In the genomic region with DNA sequence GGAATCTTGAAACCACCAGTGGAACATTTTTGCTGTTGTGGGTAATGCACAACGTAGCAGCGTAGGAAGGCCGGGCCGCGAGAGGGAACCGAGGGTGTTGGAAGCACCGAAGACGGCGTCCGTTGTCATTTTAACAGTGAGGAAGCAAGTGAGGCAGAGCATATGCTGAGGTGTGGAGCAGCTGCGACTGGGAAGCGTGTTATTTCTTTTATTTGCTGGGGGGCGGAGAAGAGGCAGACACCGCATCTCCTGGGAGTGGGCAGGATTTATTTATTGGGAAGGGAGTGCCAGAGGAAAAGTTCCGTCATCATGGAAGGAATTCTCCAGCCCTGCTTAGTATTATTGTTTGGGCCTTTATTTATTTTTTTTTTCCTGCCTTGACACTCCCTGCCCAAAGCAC, we compare ENCODE assay signal across 17 cellular contexts.
DNase-seq lines count a peak whose midpoint lies in the region; ATAC-seq, FAIRE-seq and TF ChIP-seq lines count a peak whose summit lies in the region.
"Had no signal": no experiment of that assay in that cellular context is flagged by ENCODE, and none has a peak within 500 bp of the region (broad histone marks: within the 10 kb centered on the region; RNA-seq: fewer than 3 reads in every experiment).

No MANE protein-coding gene starts in this region.

- peak in 2 of 3 experiments; percentile 54 to 78 for DNase-seq in NCI-H1417 (lab: John Stamatoyannopoulos, UW)
- no peak for DNase-seq in NCI-H1417 treated with DMSO at 0.1 percent for 48 hours (lab: John Stamatoyannopoulos, UW)
- peak in 4 of 5 donors; percentile 52 to 68 (median 66) for DNase-seq in heart left ventricle
- peak; percentile 76 to 84 for DNase-seq in uterus
- DNase-seq in activated CD4-positive, alpha-beta T cell treated with anti-CD3 and anti-CD28 coated beads, Interleukin-2, amount 10 ng/mL, durations not matched to agents 7 days and 5 days, result no peak
- DNase-seq in urothelium cell line (ENCODE audit: low spot score), result no peak
- no peak for DNase-seq in activated gamma-delta T cell (lab: John Stamatoyannopoulos, UW)
- DNase-seq: 8988T; NCI-H187 treated with DMSO at 0.1 percent for 48 hours; stimulated activated CD4-positive, alpha-beta T cell treated with anti-CD3 and anti-CD28 coated beads, Interleukin-1b, Interleukin-23, amount 100 ng/mL, for 48 hours; stimulated activated naive B cell treated with anti-CD40 and anti-IgM and Interleukin-4, amounts not matched to agents 10 μg/mL and 1 μg/mL and 100 μg/mL, for 72 hours had no signal

- no peaks in the 10 kb centered on the region for H3K79me2 ChIP-seq in parathyroid adenoma

- no peak overlapping the region for H3K4me3 Mint-ChIP-seq in activated CD4-positive, alpha-beta T cell treated with anti-CD3 and anti-CD28 coated beads, Interleukin-2, amount 10 ng/mL, durations not matched to agents 7 days and 5 days
- H3K4me3 Mint-ChIP-seq: stimulated activated naive B cell treated with anti-CD40 and anti-IgM and Interleukin-4, amounts not matched to agents 10 μg/mL and 1 μg/mL and 100 μg/mL, for 72 hours had no signal

- H3K36me3 ChIP-seq in heart left ventricle (no peaks in the 10 kb centered on the region), parathyroid adenoma (ENCODE audit: control insufficient read depth, insufficient read depth, low read length) (no peaks in the 10 kb centered on the region), uterus (no peaks in the 10 kb centered on the region)
- H3K36me3 ChIP-seq: HAP-1 had no signal

- H3K9me3 ChIP-seq in heart left ventricle, result no peaks in the 10 kb centered on the region
- H3K9me3 ChIP-seq in parathyroid adenoma (ENCODE audit: control insufficient read depth, low read length), result no peaks in the 10 kb centered on the region
- no peaks in the 10 kb centered on the region for H3K9me3 ChIP-seq in uterus
- H3K9me3 ChIP-seq: HAP-1 had no signal

- H3K27me3 ChIP-seq in heart left ventricle, result no peaks in the 10 kb centered on the region
- H3K27me3 ChIP-seq in parathyroid adenoma (ENCODE audit: control insufficient read depth, insufficient read depth, low read length), result no peaks in the 10 kb centered on the region
- H3K27me3 ChIP-seq in uterus, result no peaks in the 10 kb centered on the region

- H3K4me1 Mint-ChIP-seq in activated CD4-positive, alpha-beta T cell treated with anti-CD3 and anti-CD28 coated beads, Interleukin-2, amount 10 ng/mL, durations not matched to agents 7 days and 5 days, result peaks cover 11% of the 10 kb centered on the region

- no peak overlapping the region for H3K27ac Mint-ChIP-seq in activated CD4-positive, alpha-beta T cell treated with anti-CD3 and anti-CD28 coated beads, Interleukin-2, amount 10 ng/mL, durations not matched to agents 7 days and 5 days
- H3K27ac Mint-ChIP-seq: activated T-helper 2 cell treated with anti-CD3 and anti-CD28 coated beads, Interferon-gamma antibody, Interleukin-2, Interleukin-4, amounts not matched to agents 10 μg/mL and 5 μg/mL and 100 μg/mL, durations not matched to agents 14 hours and 24 hours and 36 hours; stimulated activated naive B cell treated with anti-CD40 and anti-IgM and Interleukin-4, amounts not matched to agents 10 μg/mL and 1 μg/mL and 100 μg/mL, for 72 hours had no signal

- H3K9me3 Mint-ChIP-seq in activated CD4-positive, alpha-beta T cell treated with anti-CD3 and anti-CD28 coated beads, Interleukin-2, amount 10 ng/mL, durations not matched to agents 7 days and 5 days, result no peaks in the 10 kb centered on the region
- H3K9me3 Mint-ChIP-seq: activated T-helper 2 cell treated with anti-CD3 and anti-CD28 coated beads, Interferon-gamma antibody, Interleukin-2, Interleukin-4, amounts not matched to agents 10 μg/mL and 5 μg/mL and 100 μg/mL, durations not matched to agents 14 hours and 24 hours and 36 hours; stimulated activated naive B cell treated with anti-CD40 and anti-IgM and Interleukin-4, amounts not matched to agents 10 μg/mL and 1 μg/mL and 100 μg/mL, for 72 hours had no signal

- H3K4me1 ChIP-seq in heart left ventricle (peaks cover 0 to 42% (median 26%) of the 10 kb centered on the region in 12 donors), parathyroid adenoma (no peaks in the 10 kb centered on the region), uterus (peaks cover 11 to 27% of the 10 kb centered on the region in 2 donors)
- H3K4me1 ChIP-seq: HAP-1 had no signal

- TF ChIP-seq POLR2A in heart left ventricle (IDR thresholded peaks at IDR 0.05) (no peak), uterus (IDR thresholded peaks at IDR 0.05) (no peak)

- no peak overlapping the region for H2AFZ ChIP-seq in parathyroid adenoma

- no peak for TF ChIP-seq CTCF in heart left ventricle (IDR thresholded peaks at IDR 0.05)
- TF ChIP-seq CTCF in parathyroid adenoma (IDR thresholded peaks at IDR 0.05), result no peak
- no peak for TF ChIP-seq CTCF in uterus (IDR thresholded peaks at IDR 0.05)

- peaks cover 6% of the 10 kb centered on the region for H3K27me3 Mint-ChIP-seq in activated CD4-positive, alpha-beta T cell treated with anti-CD3 and anti-CD28 coated beads, Interleukin-2, amount 10 ng/mL, durations not matched to agents 7 days and 5 days

- H3K36me3 Mint-ChIP-seq in activated CD4-positive, alpha-beta T cell treated with anti-CD3 and anti-CD28 coated beads, Interleukin-2, amount 10 ng/mL, durations not matched to agents 7 days and 5 days (ENCODE audit: low read depth), result no peaks in the 10 kb centered on the region
- H3K36me3 Mint-ChIP-seq: stimulated activated naive B cell treated with anti-CD40 and anti-IgM and Interleukin-4, amounts not matched to agents 10 μg/mL and 1 μg/mL and 100 μg/mL, for 72 hours had no signal

- no peak overlapping the region for H3K9ac ChIP-seq in parathyroid adenoma

- peak; percentile 40 to 71 (median 60) for ATAC-seq in heart left ventricle
- ATAC-seq: stimulated activated naive B cell treated with anti-CD40 and anti-IgM and Interleukin-4, amounts not matched to agents 10 μg/mL and 1 μg/mL and 100 μg/mL, for 72 hours had no signal

- intact Hi-C loops in heart left ventricle (cut with DNase I) (no loop called here), uterus (cut with DNase I; ENCODE audit: low total_unique reads) (no loop called here)

- peak overlapping the region in 9 of 12 donors; percentile 1 to 39 (median 20) for H3K4me3 ChIP-seq in heart left ventricle
- no peak overlapping the region for H3K4me3 ChIP-seq in parathyroid adenoma (ENCODE audit: low read depth, low read length)
- H3K4me3 ChIP-seq in uterus, result peak overlapping the region in 1 of 2 donors; percentile 19
- H3K4me3 ChIP-seq: HAP-1 had no signal

- no peak overlapping the region for H3K4me2 ChIP-seq in parathyroid adenoma (ENCODE audit: low read length)

- 55 to 67% (median 62%) methylated on average over 15 of the region's 15 CpGs for WGBS in heart left ventricle, 4 donors

- CTCF ChIA-PET in activated CD4-positive, alpha-beta T cell treated with anti-CD3 and anti-CD28 coated beads, Interleukin-2, amount 10 ng/mL, durations not matched to agents 7 days and 5 days (lab: Charles Lee), result no interaction called here

- FAIRE-seq in urothelium cell line (lab: Jason Lieb, UNC), result no peak
- FAIRE-seq: bronchial epithelial cell, GM19239, islet of Langerhans had no signal

- POLR2A ChIA-PET in activated CD4-positive, alpha-beta T cell treated with anti-CD3 and anti-CD28 coated beads, Interleukin-2, amount 10 ng/mL, durations not matched to agents 7 days and 5 days (lab: Charles Lee), result no interaction called here

- H3K27ac ChIP-seq in heart left ventricle (peak overlapping the region; percentile 48 to 97 (median 75)), parathyroid adenoma (peak overlapping the region; percentile 32), uterus (peak overlapping the region; percentile 87 to 97)

Comparison
In these comparisons a context has a peak if more than half of its experiments do, and no peak if none do; other contexts are left out.
1. DNase-seq: peak in NCI-H1417 (2 of 3), heart left ventricle (4 of 5) and uterus (2 of 2); none in NCI-H1417 treated with DMSO at 0.1 percent for 48 hours (single experiment), activated CD4-positive, alpha-beta T cell treated with anti-CD3 and anti-CD28 coated beads, Interleukin-2, amount 10 ng/mL, durations not matched to agents 7 days and 5 days (single experiment), urothelium cell line (single experiment) and activated gamma-delta T cell (single experiment).
2. H3K27ac ChIP-seq: peak in every context shown above with its lines; median percentile 92 in uterus; 75 in heart left ventricle; 32 in parathyroid adenoma.